ENCODE assay signal across 1 cellular context in genomic region chr6:49551126-49551865, GRCh38.
TF ChIP-seq lines count a peak whose summit lies in the region.

No MANE protein-coding gene starts in this region.

TF ChIP-seq in H1, 55 proteins besides CTCF, POLR2A, EP300 and RAD21 (continued from another document):
- TF ChIP-seq TBP (IDR thresholded peaks at IDR 0.05; ENCODE audit: low read depth, low read length) (peak; percentile 64; the same call in 1 of the 2 replicates), TAF1 (IDR thresholded peaks at IDR 0.05; ENCODE audit: low read depth, low read length) (peak; percentile 51; the same call in 1 of the 2 replicates), HDAC2 (IDR thresholded peaks at IDR 0.05; ENCODE audit: borderline replicate concordance in 1 of 2, low read depth in 2 of 2, low read length in 2 of 2) (0 out of 4 replicates have a peak, but pooled peaks of 1 of the 2 experiments have one; percentile 45), HDAC6 (IDR thresholded peaks at IDR 0.05; ENCODE audit: low read depth, low read length) (no peak)
